18 cellular contexts compared by ENCODE assay signal in the genomic region with DNA sequence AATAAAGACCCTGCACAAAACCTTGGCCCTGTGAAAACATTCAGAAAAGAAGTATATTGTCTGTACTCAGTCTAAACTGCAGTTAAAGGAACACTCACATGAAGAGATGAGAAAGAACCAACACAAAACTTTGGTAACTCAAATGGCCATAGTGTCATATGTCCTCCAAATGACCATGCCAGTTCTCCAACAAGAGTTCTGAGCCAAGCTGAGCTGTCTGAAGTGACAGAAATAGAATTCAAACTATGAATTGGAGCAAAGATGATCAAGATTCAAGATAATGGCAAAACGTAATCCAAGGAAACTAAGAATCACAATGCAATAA.
"Had no signal": no experiment of that assay in that cellular context is flagged by ENCODE, and none has a peak within 500 bp of the region (broad histone marks: within the 10 kb centered on the region; RNA-seq: fewer than 3 reads in every experiment).

No MANE protein-coding gene starts in this region.

- H3K9me3 ChIP-seq: ovary, stomach, testis, upper lobe of right lung had no signal

- H3K4me3 ChIP-seq: coronary artery, heart left ventricle, ovary, stomach, testis, upper lobe of right lung had no signal

- H3K27me3 Mint-ChIP-seq: activated CD4-positive, alpha-beta T cell treated with anti-CD3 and anti-CD28 coated beads, Interleukin-2, amount 10 ng/mL, durations not matched to agents 24 days and 14 days had no signal

- H3K4me1 Mint-ChIP-seq: activated CD4-positive, alpha-beta T cell treated with anti-CD3 and anti-CD28 coated beads, Interleukin-2, amount 10 ng/mL, durations not matched to agents 24 days and 14 days; immature natural killer cell; nephron had no signal

- H3K9me3 Mint-ChIP-seq: activated CD4-positive, alpha-beta T cell treated with anti-CD3 and anti-CD28 coated beads, Interleukin-2, amount 10 ng/mL, durations not matched to agents 24 days and 14 days; activated T-cell treated with anti-CD3 and anti-CD28 coated beads, Interleukin-2, amount 50 U/mL, for 72 hours; T-helper 1 cell treated with Interleukin-12 subunit alpha and Interleukin-12 subunit beta and Interleukin-4 antibody, amounts not matched to agents 30 μg/mL and 1 μg/mL, for 36 hours had no signal

- H3K36me3 ChIP-seq: heart left ventricle, ovary, stomach, upper lobe of right lung had no signal

- ATAC-seq: activated CD8-positive, alpha-beta T cell treated with anti-CD3 and anti-CD28 coated beads, Interleukin-2, amount 10 ng/mL, durations not matched to agents 7 days and 5 days; activated naive CD4-positive, alpha-beta T cell treated with anti-CD3 and anti-CD28 coated beads, Interleukin-2, amount 50 U/mL, for 72 hours; activated T-cell treated with anti-CD3 and anti-CD28 coated beads, Interleukin-2, amount 50 U/mL, for 72 hours; heart left ventricle; sciatic nerve had no signal

- H3K4me1 ChIP-seq: heart left ventricle, stomach, testis, upper lobe of right lung had no signal

- H3K27ac Mint-ChIP-seq: activated CD4-positive, alpha-beta T cell treated with anti-CD3 and anti-CD28 coated beads, Interleukin-2, amount 10 ng/mL, durations not matched to agents 24 days and 14 days; activated CD8-positive, alpha-beta T cell treated with anti-CD3 and anti-CD28 coated beads, Interleukin-2, amount 10 ng/mL, durations not matched to agents 7 days and 5 days; activated naive CD4-positive, alpha-beta T cell treated with anti-CD3 and anti-CD28 coated beads, Interleukin-2, amount 50 U/mL, for 72 hours; activated T-cell treated with anti-CD3 and anti-CD28 coated beads, Interleukin-2, amount 50 U/mL, for 72 hours; immature natural killer cell; nephron; T-helper 1 cell treated with Interleukin-12 subunit alpha and Interleukin-12 subunit beta and Interleukin-4 antibody, amounts not matched to agents 30 μg/mL and 1 μg/mL, for 36 hours had no signal

- H3K4me3 Mint-ChIP-seq: activated CD4-positive, alpha-beta T cell treated with anti-CD3 and anti-CD28 coated beads, Interleukin-2, amount 10 ng/mL, durations not matched to agents 24 days and 14 days; activated CD8-positive, alpha-beta T cell treated with anti-CD3 and anti-CD28 coated beads, Interleukin-2, amount 10 ng/mL, durations not matched to agents 7 days and 5 days; activated T-cell treated with anti-CD3 and anti-CD28 coated beads, Interleukin-2, amount 50 U/mL, for 72 hours; immature natural killer cell; nephron; T-helper 1 cell treated with Interleukin-12 subunit alpha and Interleukin-12 subunit beta and Interleukin-4 antibody, amounts not matched to agents 30 μg/mL and 1 μg/mL, for 36 hours had no signal

- DNase-seq: activated CD4-positive, CD25-positive, alpha-beta regulatory T cell; activated CD8-positive, alpha-beta memory T cell treated with anti-CD3 and anti-CD28 coated beads, Interleukin-2, amount 50 U/mL, for 48 hours; activated gamma-delta T cell; central memory CD4-positive, alpha-beta T cell; heart left ventricle; ovary; upper lobe of right lung had no signal

- H3K36me3 Mint-ChIP-seq: activated naive CD4-positive, alpha-beta T cell treated with anti-CD3 and anti-CD28 coated beads, Interleukin-2, amount 50 U/mL, for 72 hours; immature natural killer cell had no signal

- H3K27me3 ChIP-seq: heart left ventricle, ovary, stomach, testis, upper lobe of right lung had no signal

- H3K27ac ChIP-seq: coronary artery, heart left ventricle, ovary, stomach, testis, upper lobe of right lung had no signal
